Comparison of ENCODE assay signal across 18 cellular contexts in genomic region chr2:215625207-215625606, GRCh38.
DNase-seq lines count a peak whose midpoint lies in the region; ATAC-seq and TF ChIP-seq lines count a peak whose summit lies in the region.
"Had no signal": no experiment of that assay in that cellular context is flagged by ENCODE, and none has a peak within 500 bp of the region (broad histone marks: within the 10 kb centered on the region; RNA-seq: fewer than 3 reads in every experiment).

No MANE protein-coding gene starts in this region.

- H3K36me3 ChIP-seq in IMR-90 (ENCODE audit: control insufficient read depth, insufficient read depth, low read length), result no peaks in the 10 kb centered on the region
- H3K36me3 ChIP-seq in muscle layer of colon (ENCODE audit: insufficient read depth, low read length), result no peaks in the 10 kb centered on the region
- no peaks in the 10 kb centered on the region for H3K36me3 ChIP-seq in stomach

- POLR2A ChIA-PET in IMR-90 (lab: Charles Lee; ENCODE audit: unreplicated experiment), result interaction anchor here (0.6 kb wide), 1 partner anchor 90 kb away, joined by 3 read pairs; no protein-coding TSS in a partner anchor

- peak overlapping the region; percentile 85 for H3K4ac ChIP-seq in IMR-90 (ENCODE audit: low read depth, low read length)

- H3K9me3 Mint-ChIP-seq in activated T-helper 2 cell treated with anti-CD3 and anti-CD28 coated beads, Interferon-gamma antibody, Interleukin-2, Interleukin-4, amounts not matched to agents 10 μg/mL and 5 μg/mL and 100 μg/mL, durations not matched to agents 14 hours and 24 hours and 36 hours, result no peaks in the 10 kb centered on the region

- peak overlapping the region; percentile 61 for H3K14ac ChIP-seq in IMR-90 (replicated peaks; ENCODE audit: low read depth, low read length)

- in situ Hi-C loops in IMR-90 (cut with MboI; ENCODE audit: low sequenced_read_pairs), result no loop called here

- dilution Hi-C loops in IMR-90 (cut with HindIII; ENCODE audit: low sequenced_read_pairs, unreplicated experiment), result no loop called here

- H3K9me3 ChIP-seq in IMR-90 (ENCODE audit: control insufficient read depth, insufficient read depth, low read length) (no peaks in the 10 kb centered on the region), muscle layer of colon (ENCODE audit: low read length) (no peaks in the 10 kb centered on the region), stomach (no peaks in the 10 kb centered on the region)

- peak overlapping the region; percentile 66 to 69; a peak in 3 of 4 replicates for H4K8ac ChIP-seq in IMR-90 (ENCODE audit: low read depth in 2 of 2, low read length in 2 of 2)

- no peak overlapping the region for H3K4me3 ChIP-seq in IMR-90 (ENCODE audit: insufficient read depth, low read depth, low read length)
- H3K4me3 ChIP-seq in coronary artery, result no peak overlapping the region
- H3K4me3 ChIP-seq in muscle layer of colon (ENCODE audit: low read depth in 1 of 2, low read length in 2 of 2), result no peak overlapping the region
- H3K4me3 ChIP-seq in stomach, result no peak overlapping the region
- H3K4me3 ChIP-seq: PC-9 had no signal

- H3K79me1 ChIP-seq in IMR-90 (ENCODE audit: low read depth in 1 of 2, low read length in 2 of 2), result no peaks in the 10 kb centered on the region

- H2BK15ac ChIP-seq in IMR-90 (ENCODE audit: low read depth, low read length), result peak overlapping the region; percentile 82; the same call in 2 of the 3 replicates

- H3K27me3 Mint-ChIP-seq in activated T-helper 2 cell treated with anti-CD3 and anti-CD28 coated beads, Interferon-gamma antibody, Interleukin-2, Interleukin-4, amounts not matched to agents 10 μg/mL and 5 μg/mL and 100 μg/mL, durations not matched to agents 14 hours and 24 hours and 36 hours (ENCODE audit: low read depth), result no peaks in the 10 kb centered on the region

- H3K27me3 ChIP-seq in IMR-90 (ENCODE audit: control insufficient read depth, insufficient read depth, low read length) (no peaks in the 10 kb centered on the region), muscle layer of colon (ENCODE audit: control insufficient read depth in 1 of 2, insufficient read depth in 2 of 2, low read length in 2 of 2) (no peaks in the 10 kb centered on the region), stomach (no peaks in the 10 kb centered on the region)

- H3K9me1 ChIP-seq in IMR-90 (ENCODE audit: insufficient read depth, low read length), result peaks cover 7% of the 10 kb centered on the region

- no CpG with 5 or more reads among the region's 2 CpGs for WGBS in IMR-90 (ENCODE audit: extremely low coverage in 2 of 2, insufficient read length in 1 of 2), 2 experiments
- 77 to 83% (median 79%) methylated on average over 2 of the region's 2 CpGs for WGBS in stomach, 5 donors

- H3K9ac ChIP-seq in IMR-90 (ENCODE audit: low read depth, low read length) (no peak overlapping the region), muscle layer of colon (ENCODE audit: low read length) (no peak overlapping the region)

- H2AFZ ChIP-seq in IMR-90 (replicated peaks; ENCODE audit: low read length, poor library complexity), result no peak overlapping the region

- TF ChIP-seq EP300 in stomach (IDR thresholded peaks at IDR 0.05), result no peak

- TF ChIP-seq POLR2A in IMR-90 (IDR thresholded peaks at IDR 0.05; ENCODE audit: low read depth, low read length) (no peak), stomach (IDR thresholded peaks at IDR 0.05) (no peak)

- TF ChIP-seq RAD21 in IMR-90 (IDR thresholded peaks at IDR 0.05; ENCODE audit: low read length), result no peak

- H3K18ac ChIP-seq in IMR-90 (ENCODE audit: low read depth, low read length), result peak overlapping the region; percentile 98

- H3K4me3 Mint-ChIP-seq in activated T-helper 2 cell treated with anti-CD3 and anti-CD28 coated beads, Interferon-gamma antibody, Interleukin-2, Interleukin-4, amounts not matched to agents 10 μg/mL and 5 μg/mL and 100 μg/mL, durations not matched to agents 14 hours and 24 hours and 36 hours (ENCODE audit: low read depth), result no peak overlapping the region
- H3K4me3 Mint-ChIP-seq: CD4-positive, CD25-positive, alpha-beta regulatory T cell had no signal

- H3K27ac ChIP-seq in IMR-90 (ENCODE audit: insufficient read depth, low read length), result peak overlapping the region; percentile 92
- peak overlapping the region; percentile 64 to 75 for H3K27ac ChIP-seq in coronary artery
- H3K27ac ChIP-seq in muscle layer of colon (ENCODE audit: low read depth, low read length), result peak overlapping the region; percentile 80
- H3K27ac ChIP-seq in stomach, result peak overlapping the region in 4 of 5 donors; percentile 20 to 79 (median 66)
- H3K27ac ChIP-seq: HL-60, PC-9 had no signal

- H4K91ac ChIP-seq in IMR-90 (ENCODE audit: insufficient read depth, low read depth, low read length), result peak overlapping the region; percentile 83

- H2AK5ac ChIP-seq in IMR-90 (ENCODE audit: low read depth, low read length), result peak overlapping the region; percentile 92

- H2BK120ac ChIP-seq in IMR-90 (ENCODE audit: low read depth, low read length), result peak overlapping the region; percentile 50

- H2BK20ac ChIP-seq in IMR-90 (ENCODE audit: low read depth, low read length), result peak overlapping the region; percentile 87

- DNase-seq in IMR-90, result no peak
- DNase-seq in coronary artery (ENCODE audit: low spot score), result no peak
- DNase-seq in stomach, result no peak
- no peak for DNase-seq in Ammon's horn (ENCODE audit: low spot score)
- DNase-seq in head of caudate nucleus, result no peak
- DNase-seq in A172 (ENCODE audit: low spot score), result no peak
- DNase-seq in activated T-helper 2 cell treated with anti-CD3 and anti-CD28 coated beads, Interferon-gamma antibody, Interleukin-2, Interleukin-4, amounts not matched to agents 10 μg/mL and 5 μg/mL and 100 μg/mL, durations not matched to agents 14 hours and 24 hours and 36 hours (ENCODE audit: low spot score), result no peak
- DNase-seq: AML-193; CD4-positive, CD25-positive, alpha-beta regulatory T cell; DMS53; KBM-7; NCI-H1092 treated with DMSO at 0.1 percent for 48 hours; NCI-H1694; NCI-H345; NCI-H526 treated with DMSO at 0.1 percent for 48 hours had no signal

- no peak overlapping the region for H3K27ac Mint-ChIP-seq in activated T-helper 2 cell treated with anti-CD3 and anti-CD28 coated beads, Interferon-gamma antibody, Interleukin-2, Interleukin-4, amounts not matched to agents 10 μg/mL and 5 μg/mL and 100 μg/mL, durations not matched to agents 14 hours and 24 hours and 36 hours
- H3K27ac Mint-ChIP-seq: CD4-positive, CD25-positive, alpha-beta regulatory T cell had no signal

- no peak for ATAC-seq in IMR-90 (ENCODE audit: low read depth)

- no peak overlapping the region for H3K56ac ChIP-seq in IMR-90 (ENCODE audit: extremely low read depth, insufficient read depth, low read length)

- no TSS peak for BruUV-seq in IMR-90 (replicated peaks; lab: Mats Ljungman, UMichigan)

- intact Hi-C loops in IMR-90 (cut with micrococcal nuclease) (loop anchor here (2.0 kb wide), 1 partner anchor 76 kb away; no protein-coding TSS in a partner anchor), stomach (cut with DNase I; ENCODE audit: low total_unique reads) (no loop called here), head of caudate nucleus (cut with DNase I) (no loop called here)
- intact Hi-C loops in activated T-helper 2 cell treated with anti-CD3 and anti-CD28 coated beads, Interferon-gamma antibody, Interleukin-2, Interleukin-4, amounts not matched to agents 10 μg/mL and 5 μg/mL and 100 μg/mL, durations not matched to agents 14 hours and 24 hours and 36 hours (cut with micrococcal nuclease), result no loop called here

- H3K4me1 Mint-ChIP-seq in activated T-helper 2 cell treated with anti-CD3 and anti-CD28 coated beads, Interferon-gamma antibody, Interleukin-2, Interleukin-4, amounts not matched to agents 10 μg/mL and 5 μg/mL and 100 μg/mL, durations not matched to agents 14 hours and 24 hours and 36 hours (ENCODE audit: low read depth), result no peaks in the 10 kb centered on the region
- H3K4me1 Mint-ChIP-seq: CD4-positive, CD25-positive, alpha-beta regulatory T cell had no signal

- peak overlapping the region; percentile 98 for H4K5ac ChIP-seq in IMR-90 (ENCODE audit: low read depth, low read length)

- H3K4me1 ChIP-seq in IMR-90 (ENCODE audit: control insufficient read depth, insufficient read depth, low read length), result peaks cover 11% of the 10 kb centered on the region
- H3K4me1 ChIP-seq in muscle layer of colon (ENCODE audit: insufficient read depth, low read length), result peaks cover 23% of the 10 kb centered on the region
- H3K4me1 ChIP-seq in stomach, result peaks cover 0 to 13% (median 4%) of the 10 kb centered on the region in 4 donors

- H4K20me1 ChIP-seq in IMR-90 (ENCODE audit: insufficient read depth, low read length), result no peaks in the 10 kb centered on the region

- CTCF ChIA-PET in IMR-90 (lab: Yijun Ruan, JAX), result interaction anchor here (0.5 to 1.0 kb wide), 2 partner anchors 33 to 329 kb away, joined by 3 read pairs; no protein-coding TSS in a partner anchor

- no peak overlapping the region for H3K4me2 ChIP-seq in IMR-90 (ENCODE audit: low read depth, low read length)

- no peaks in the 10 kb centered on the region for H3K36me3 Mint-ChIP-seq in activated T-helper 2 cell treated with anti-CD3 and anti-CD28 coated beads, Interferon-gamma antibody, Interleukin-2, Interleukin-4, amounts not matched to agents 10 μg/mL and 5 μg/mL and 100 μg/mL, durations not matched to agents 14 hours and 24 hours and 36 hours (ENCODE audit: low read depth)
- H3K36me3 Mint-ChIP-seq: CD4-positive, CD25-positive, alpha-beta regulatory T cell had no signal

- H2BK5ac ChIP-seq in IMR-90 (ENCODE audit: low read depth, low read length, poor library complexity, severe bottlenecking), result peak overlapping the region; percentile 95

- H2AK9ac ChIP-seq in IMR-90 (replicated peaks; ENCODE audit: low read depth, low read length, poor library complexity), result no peak overlapping the region

- TF ChIP-seq CTCF in IMR-90 (conservative IDR thresholded peaks at IDR 0.05; ENCODE audit: low read depth, low read length) (no peak), coronary artery (IDR thresholded peaks at IDR 0.05) (no peak), stomach (IDR thresholded peaks at IDR 0.05) (no peak)

- H3K23ac ChIP-seq in IMR-90 (ENCODE audit: low read depth, low read length), result no peak overlapping the region

TF ChIP-seq in IMR-90, 13 proteins besides CTCF, POLR2A, EP300 and RAD21 (continues in another document):
- TF ChIP-seq BHLHE40 (IDR thresholded peaks at IDR 0.05; ENCODE audit: low read depth, low read length) (no peak), RCOR1 (IDR thresholded peaks at IDR 0.05; ENCODE audit: insufficient replicate concordance, low read length) (no peak), USF2 (IDR thresholded peaks at IDR 0.05; ENCODE audit: low read depth, low read length) (no peak), CEBPB (IDR thresholded peaks at IDR 0.05; ENCODE audit: low read depth, low read length) (no peak)
